Comparison of ENCODE assay signal across 12 cellular contexts in genomic region chr4:6751611-6752485, GRCh38. TPM values are rescaled to one million over a fixed set of nuclear protein-coding genes. Genes with fewer than 3 reads are reported as not detected.
A peak's percentile ranks its signal among the peaks of the same experiment; 100 is the strongest.
DNase-seq lines count a peak whose midpoint lies in the region; ATAC-seq and TF ChIP-seq lines count a peak whose summit lies in the region.
"Had no signal": no experiment of that assay in that cellular context is flagged by ENCODE, and none has a peak within 500 bp of the region (broad histone marks: within the 10 kb centered on the region; RNA-seq: fewer than 3 reads in every experiment).

No MANE protein-coding gene starts in this region.

- H3K4me2 ChIP-seq in trophoblast cell (ENCODE audit: low read length): no peak overlapping the region

- no peak overlapping the region for H4K12ac ChIP-seq in trophoblast cell (ENCODE audit: low read depth, low read length)

- no CpG with 5 or more reads among the region's 18 CpGs for WGBS in trophoblast cell (ENCODE audit: extremely low coverage, insufficient coverage, insufficient read length)

- peak; percentile 25 for DNase-seq in NCI-H510A treated with DMSO at 0.1 percent for 48 hours (lab: John Stamatoyannopoulos, UW)
- DNase-seq in NCI-H510A (lab: John Stamatoyannopoulos, UW): no peak
- DNase-seq in NCI-H774 (lab: John Stamatoyannopoulos, UW): peak; percentile 24
- DNase-seq in colonic mucosa: no peak
- DNase-seq in trophoblast cell: peak in 1 of 2 donors; percentile 58
- no peak for DNase-seq in Kasumi-1 (lab: John Stamatoyannopoulos, UW)
- DNase-seq in AG08395 (ENCODE audit: low spot score): no peak
- DNase-seq: NCI-H2227 treated with DMSO at 0.1 percent for 48 hours; stimulated activated CD4-positive, alpha-beta T cell treated with anti-CD3 and anti-CD28 coated beads, Interleukin-1b, Interleukin-23, amount 100 ng/mL, for 48 hours had no signal

- H3K79me1 ChIP-seq in trophoblast cell (ENCODE audit: low read length): peaks cover 5% of the 10 kb centered on the region

- H3K14ac ChIP-seq in trophoblast cell (ENCODE audit: low read length): no peak overlapping the region

- no peak overlapping the region for H2BK5ac ChIP-seq in trophoblast cell (ENCODE audit: low read depth, low read length, poor library complexity)

- peak overlapping the region; percentile 32 for H2BK12ac ChIP-seq in trophoblast cell (ENCODE audit: low read length)

- peak overlapping the region; percentile 30 for H2AFZ ChIP-seq in trophoblast cell (ENCODE audit: insufficient read depth, low read length, poor library complexity)

- H3K4ac ChIP-seq in trophoblast cell (ENCODE audit: low read depth, low read length): no peak overlapping the region

- no peaks in the 10 kb centered on the region for H3K79me2 ChIP-seq in trophoblast cell (ENCODE audit: control insufficient read depth, insufficient read depth, low read length, poor library complexity)

- H3K23ac ChIP-seq in trophoblast cell (ENCODE audit: low read length): no peak overlapping the region

- H3K9ac ChIP-seq in colonic mucosa (ENCODE audit: low read depth in 2 of 2, low read length in 2 of 2): peak overlapping the region in 1 of 2 donors; percentile 28
- no peak overlapping the region for H3K9ac ChIP-seq in trophoblast cell (ENCODE audit: low read length)

- H3K4me3 ChIP-seq in colonic mucosa (no peak overlapping the region), trophoblast cell (ENCODE audit: low read depth, low read length) (no peak overlapping the region)
- H3K4me3 ChIP-seq: suprapubic skin had no signal

- H3K18ac ChIP-seq in trophoblast cell (ENCODE audit: low read length): no peak overlapping the region

- intact Hi-C loops in colonic mucosa (cut with DNase I): no loop called here

- H3K4me1 ChIP-seq in colonic mucosa: peaks cover 35% of the 10 kb centered on the region
- H3K4me1 ChIP-seq in trophoblast cell (ENCODE audit: control insufficient read depth in 1 of 2, insufficient read depth in 2 of 2, low read length in 2 of 2): peaks cover 4 to 25% of the 10 kb centered on the region in 2 experiments

- no peak for ATAC-seq in GM18873 (IDR thresholded peaks at IDR 0.05; ENCODE audit: low FRiP score, unreplicated experiment)

- H2AK5ac ChIP-seq in trophoblast cell (ENCODE audit: low read length): no peak overlapping the region

- H3K27me3 ChIP-seq in colonic mucosa (no peaks in the 10 kb centered on the region), trophoblast cell (ENCODE audit: insufficient read depth, low read length) (no peaks in the 10 kb centered on the region)
- H3K27me3 ChIP-seq: neutrophil, suprapubic skin had no signal

- H4K8ac ChIP-seq in trophoblast cell (ENCODE audit: low read depth, low read length): peak overlapping the region; percentile 54

- no peak for TF ChIP-seq CTCF in colonic mucosa (IDR thresholded peaks at IDR 0.05)

- peak overlapping the region; percentile 56 for H2BK120ac ChIP-seq in trophoblast cell (ENCODE audit: insufficient read depth, low read length, poor library complexity)

- no peaks in the 10 kb centered on the region for H3K36me3 ChIP-seq in colonic mucosa
- no peaks in the 10 kb centered on the region for H3K36me3 ChIP-seq in trophoblast cell (ENCODE audit: control insufficient read depth in 1 of 2, insufficient read depth in 2 of 2, low read length in 2 of 2)
- H3K36me3 ChIP-seq: neutrophil, suprapubic skin had no signal

- H3K27ac ChIP-seq in colonic mucosa (peak overlapping the region; percentile 78), trophoblast cell (ENCODE audit: low read depth, low read length) (no peak overlapping the region)
- H3K27ac ChIP-seq: neutrophil had no signal

- H4K91ac ChIP-seq in trophoblast cell (ENCODE audit: low read depth, low read length): peak overlapping the region; percentile 20

- no peaks in the 10 kb centered on the region for H3K9me3 ChIP-seq in colonic mucosa
- H3K9me3 ChIP-seq in trophoblast cell (ENCODE audit: insufficient read depth, low read depth, low read length): no peaks in the 10 kb centered on the region
- H3K9me3 ChIP-seq: neutrophil, suprapubic skin had no signal

RNA-seq across cellular contexts. Expression of gene KIAA0232, which starts 30.7 kb away (rescaled TPM):
- total RNA-seq in colonic mucosa: 10 to 100 TPM; 20.8 to 32.8 TPM
- 12.6 and 12.8 TPM in 2 replicates for polyA plus RNA-seq in trophoblast cell (2013)

RNA-seq across cellular contexts. Expression of gene BLOC1S4, which starts 35.9 kb away (rescaled TPM):
- 10 to 100 TPM; 14.4 to 16.4 TPM for total RNA-seq in colonic mucosa
- 16.8 TPM in 2 replicates for polyA plus RNA-seq in trophoblast cell (2013)

RNA-seq across cellular contexts. Expression of gene MRFAP1L1, which starts 42.2 kb away (rescaled TPM):
- total RNA-seq in colonic mucosa: 10 to 100 TPM; 33.6 to 37.4 TPM
- 41.1 and 42.0 TPM in 2 replicates for polyA plus RNA-seq in trophoblast cell (2013)

RNA-seq across cellular contexts. Expression of gene S100P, which starts 58.2 kb away (rescaled TPM):
- total RNA-seq in colonic mucosa: 100 to 1,000 TPM; 137 to 547 TPM
- 761 and 882 TPM in 2 replicates for polyA plus RNA-seq in trophoblast cell (2013)

Comparison
In these comparisons a context has a peak if more than half of its experiments do, and no peak if none do; other contexts are left out.
1. DNase-seq: peak in NCI-H510A treated with DMSO at 0.1 percent for 48 hours (single experiment) and NCI-H774 (single experiment); none in NCI-H510A (single experiment), colonic mucosa (single experiment), Kasumi-1 (0 of 2) and AG08395 (single experiment).